ENCODE assay signal across 13 cellular contexts in the genomic region with DNA sequence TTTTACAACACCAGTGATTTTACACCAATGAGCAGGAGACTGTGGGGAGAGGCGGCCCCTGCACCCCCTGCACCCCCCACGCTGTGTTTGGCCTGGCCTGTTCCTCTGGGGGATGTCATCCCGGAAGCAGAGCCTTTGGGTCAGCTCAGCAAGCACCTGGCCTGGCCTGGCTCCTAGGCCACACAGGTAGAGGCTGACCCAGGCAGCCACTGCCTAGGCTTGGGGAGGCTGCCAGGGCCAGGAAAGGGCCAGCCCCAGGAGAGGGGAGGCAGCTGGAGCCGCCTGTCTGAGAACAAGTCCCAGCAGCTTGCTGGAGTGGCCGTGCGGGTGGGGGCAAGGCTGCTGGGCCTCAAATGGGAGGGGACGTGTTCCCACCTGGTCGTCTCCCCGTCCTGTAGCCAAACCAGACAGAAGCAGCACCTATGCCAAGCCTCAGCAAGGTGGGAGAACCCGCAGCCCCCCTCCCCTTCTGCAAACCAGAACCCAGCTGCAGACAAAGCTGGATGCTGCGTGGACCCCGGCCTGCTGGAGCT. TPM values are rescaled to one million over a fixed set of nuclear protein-coding genes. Genes with fewer than 3 reads are reported as not detected.
A peak's percentile ranks its signal among the peaks of the same experiment; 100 is the strongest.
DNase-seq lines count a peak whose midpoint lies in the region; ATAC-seq, FAIRE-seq and TF ChIP-seq lines count a peak whose summit lies in the region.
"Had no signal": no experiment of that assay in that cellular context is flagged by ENCODE, and none has a peak within 500 bp of the region (broad histone marks: within the 10 kb centered on the region; RNA-seq: fewer than 3 reads in every experiment).

No MANE protein-coding gene starts in this region.

- H3K27ac ChIP-seq in liver (ENCODE audit: low read depth in 1 of 2, low read length in 2 of 2) (peak overlapping the region; percentile 51 to 67), HepG2 (ENCODE audit: extremely low read length, insufficient read depth, low read length) (no peak overlapping the region)
- H3K27ac ChIP-seq: C4-2B, SJSA1 had no signal

- H3K4me1 Mint-ChIP-seq in chondrocyte (ENCODE audit: low read depth) = peaks cover 10% of the 10 kb centered on the region

- no peaks in the 10 kb centered on the region for H3K79me2 ChIP-seq in HepG2 (ENCODE audit: insufficient read depth, low read length)

- H3K36me3 Mint-ChIP-seq in chondrocyte (ENCODE audit: low read depth) = no peaks in the 10 kb centered on the region

- H3K4me3 ChIP-seq in liver (ENCODE audit: low read depth in 1 of 3, low read length in 3 of 3) = no peak overlapping the region
- no peak overlapping the region for H3K4me3 ChIP-seq in HepG2 (replicated peaks in 1 of 3; ENCODE audit: insufficient read depth in 1 of 3, low read depth in 2 of 3, low read length in 3 of 3)
- H3K4me3 ChIP-seq in mucosa of descending colon = no peak overlapping the region
- H3K4me3 ChIP-seq: SJSA1 had no signal

- 85% methylated on average over 12 of the region's 12 CpGs for WGBS in liver
- WGBS in HepG2 (ENCODE audit: low lambda C conversion rate) = 100% methylated on average over 3 of the region's 12 CpGs

- no peak for FAIRE-seq in HepG2 (lab: Jason Lieb, UNC)

- H3K4me3 Mint-ChIP-seq in chondrocyte (ENCODE audit: unreplicated experiment) = no peak overlapping the region

- no TSS peak for BruUV-seq in HepG2 (replicated peaks; lab: Mats Ljungman, UMichigan)

- no peak for TF ChIP-seq POLR2A in HepG2 (IDR thresholded peaks at IDR 0.05; ENCODE audit: insufficient read depth in 1 of 2, low read depth in 2 of 2, low read length in 2 of 2)

- TF ChIP-seq EP300 in HepG2 (IDR thresholded peaks at IDR 0.05; ENCODE audit: low read depth in 2 of 2, low read length in 2 of 2) (no peak), HepG2 (CRISPR knock-in tag; IDR thresholded peaks at IDR 0.05; ENCODE audit: borderline replicate concordance) (no peak)

- H3K36me3 ChIP-seq in liver (ENCODE audit: control insufficient read depth in 4 of 4, insufficient read depth in 3 of 4, low read depth in 1 of 4, low read length in 3 of 4) (peaks cover 8 to 35% (median 13%) of the 10 kb centered on the region in 4 donors), HepG2 (replicated peaks in 1 of 2; ENCODE audit: control insufficient read depth in 1 of 2, insufficient read depth in 2 of 2, low read length in 2 of 2) (peaks cover 0 to 11% of the 10 kb centered on the region in 2 experiments; a peak in 3 of 5 replicates), mucosa of descending colon (ENCODE audit: low read depth) (no peaks in the 10 kb centered on the region)

- no peak overlapping the region for H3K4me2 ChIP-seq in HepG2 (ENCODE audit: low read depth, low read length)

- ATAC-seq in HepG2 (no peak), mucosa of descending colon (no peak), GM18867 (IDR thresholded peaks at IDR 0.05; ENCODE audit: unreplicated experiment) (no peak), GM21737 (IDR thresholded peaks at IDR 0.05; ENCODE audit: unreplicated experiment) (no peak)

- in situ Hi-C loops in HepG2 (cut with HindIII; ENCODE audit: extremely low pct_ligation_motif_present, low pct_unique_long_range_greater_than_20kb) = no loop called here

- TF ChIP-seq CTCF in liver (IDR thresholded peaks at IDR 0.05; ENCODE audit: low read depth, low read length, missing input control) (no peak), HepG2 (CRISPR knock-in tag; IDR thresholded peaks at IDR 0.05) (no peak), chondrocyte (IDR thresholded peaks at IDR 0.05) (no peak), mucosa of descending colon (IDR thresholded peaks at IDR 0.05) (no peak)

- H3K27me3 Mint-ChIP-seq in chondrocyte (ENCODE audit: low read depth) = no peaks in the 10 kb centered on the region

- H4K20me1 ChIP-seq in HepG2 (ENCODE audit: insufficient read depth, low read length) = 0 out of 2 replicates have a peak, but pooled peaks cover 2% of the 10 kb centered on the region

- H3K9me3 ChIP-seq in liver (ENCODE audit: control insufficient read depth in 4 of 4, low read length in 3 of 4) = no peaks in the 10 kb centered on the region
- no peaks in the 10 kb centered on the region for H3K9me3 ChIP-seq in HepG2 (ENCODE audit: low read length)
- no peaks in the 10 kb centered on the region for H3K9me3 ChIP-seq in mucosa of descending colon
- H3K9me3 ChIP-seq: SJSA1 had no signal

- no peak overlapping the region for H2AFZ ChIP-seq in HepG2 (ENCODE audit: low read length)

- CTCF ChIA-PET in HepG2 (lab: Yijun Ruan, JAX; ENCODE audit: low intra/inter-chr PET ratio, low total read pairs) = no interaction called here

- intact Hi-C loops in HepG2 (cut with micrococcal nuclease; ENCODE audit: unreplicated experiment) (no loop called here), mucosa of descending colon (cut with DNase I, micrococcal nuclease) (no loop called here)

- H3K4me1 ChIP-seq in liver (ENCODE audit: control insufficient read depth in 4 of 4, insufficient read depth in 4 of 4, low read length in 3 of 4) = peaks cover 0 to 6% (median 0%) of the 10 kb centered on the region in 4 donors
- no peaks in the 10 kb centered on the region for H3K4me1 ChIP-seq in HepG2 (ENCODE audit: insufficient read depth, low read length)
- H3K4me1 ChIP-seq in mucosa of descending colon (ENCODE audit: low read depth) = peaks cover 2% of the 10 kb centered on the region
- H3K4me1 ChIP-seq: SJSA1 had no signal

- H3K9me3 Mint-ChIP-seq in chondrocyte (ENCODE audit: low read depth) = no peaks in the 10 kb centered on the region

- no peak overlapping the region for H3K27ac Mint-ChIP-seq in chondrocyte (ENCODE audit: unreplicated experiment)

- POLR2A ChIA-PET in HepG2 (lab: Yijun Ruan, JAX) = no interaction called here

- no peak for TF ChIP-seq RAD21 in liver (IDR thresholded peaks at IDR 0.05)
- no peak for TF ChIP-seq RAD21 in HepG2 (CRISPR knock-in tag; IDR thresholded peaks at IDR 0.05)

- H3K27me3 ChIP-seq in liver (ENCODE audit: control insufficient read depth in 4 of 4, insufficient read depth in 4 of 4, low read length in 3 of 4) (no peaks in the 10 kb centered on the region), HepG2 (ENCODE audit: control insufficient read depth in 1 of 2, insufficient read depth in 2 of 2, low read length in 2 of 2) (no peaks in the 10 kb centered on the region)
- H3K27me3 ChIP-seq: SJSA1 had no signal

- no peak for DNase-seq in HepG2 (ENCODE audit: low spot score)
- DNase-seq in chondrocyte (ENCODE audit: low spot score) = peak; percentile 76
- DNase-seq in mucosa of descending colon = peak in 2 of 3 donors; percentile 27 to 44
- no peak for DNase-seq in NCI-H146 (lab: John Stamatoyannopoulos, UW)
- DNase-seq in ureter (ENCODE audit: low spot score) = no peak
- DNase-seq: NCI-H1417, NCI-H748 treated with DMSO at 0.1 percent for 48 hours, retina had no signal

- H3K9ac ChIP-seq in liver (ENCODE audit: low read depth in 1 of 2, low read length in 2 of 2) = no peak overlapping the region
- no peak overlapping the region for H3K9ac ChIP-seq in HepG2 (ENCODE audit: insufficient read depth, low read depth, low read length)

RNA-seq across cellular contexts. Expression of a gene that starts 46.9 kb away (rescaled TPM):
- 1 to 10 TPM in 1 of 2 donors, under 1 TPM in 1; 0.37 to 2.4 TPM for total RNA-seq in liver
- 10 to 100 TPM in 1 of 2 donors, 1 to 10 TPM in 1; 2.7 to 21.2 TPM for polyA plus RNA-seq in liver
- not detected in 2 replicates for total RNA-seq in HepG2 (2016; rRNA removed; fragmentation: Illumina TruSeq; extraction: Trizol)
- not detected in 2 replicates for total RNA-seq in HepG2 (2016; cell fraction: cytosol; rRNA removed; fragmentation: Illumina TruSeq; extraction: Trizol; ENCODE audit: low read depth)
- total RNA-seq in HepG2 (2016; cell fraction: insoluble cytoplasmic fraction; rRNA removed; fragmentation: Illumina TruSeq; extraction: Trizol) = not detected in 2 replicates
- not detected in 2 replicates for total RNA-seq in HepG2 (2016; cell fraction: membrane; rRNA removed; fragmentation: Illumina TruSeq; extraction: Trizol)
- total RNA-seq in HepG2 (2016; cell fraction: nucleus; rRNA removed; fragmentation: Illumina TruSeq; extraction: Trizol) = not detected in 2 replicates
- polyA plus RNA-seq in HepG2 (2011; rRNA removed) = not detected in 2 replicates
- polyA plus RNA-seq in HepG2 (2011; cell fraction: cytosol; rRNA removed) = not detected in 2 replicates
- polyA plus RNA-seq in HepG2 (2011; cell fraction: nucleus; rRNA removed) = not detected in 2 replicates
- polyA plus RNA-seq in HepG2 (2012) = 1.5 and 1.6 TPM in 2 replicates
- not detected in 2 replicates for polyA plus RNA-seq in HepG2 (2016; cell fraction: cytosol; fragmentation: Illumina TruSeq; extraction: Trizol; ENCODE audit: low read depth)
- not detected in 2 replicates for polyA plus RNA-seq in HepG2 (2016; cell fraction: insoluble cytoplasmic fraction; fragmentation: Illumina TruSeq; extraction: Trizol; ENCODE audit: low read depth)
- polyA plus RNA-seq in HepG2 (2016; cell fraction: membrane; fragmentation: Illumina TruSeq; extraction: Trizol; ENCODE audit: low read depth) = not detected in 2 replicates
- not detected in 2 replicates for polyA plus RNA-seq in HepG2 (2016; cell fraction: nucleus; fragmentation: Illumina TruSeq; extraction: Trizol; ENCODE audit: insufficient read depth, low read depth)
- polyA minus RNA-seq in HepG2 (2011; rRNA and poly(A)+ RNA removed; ENCODE audit: low replicate concordance) = not detected in 2 replicates
- not detected in 2 replicates for polyA minus RNA-seq in HepG2 (2011; cell fraction: cytosol; rRNA and poly(A)+ RNA removed)
- polyA minus RNA-seq in HepG2 (2011; cell fraction: nucleus; rRNA and poly(A)+ RNA removed) = not detected in 2 replicates
- total RNA-seq in chondrocyte = not detected in 3 replicates
- not detected for total RNA-seq in mucosa of descending colon
- total RNA-seq in ureter = not detected
- total RNA-seq: SJSA1 had no signal

RNA-seq across cellular contexts. Expression of a gene that starts 55.1 kb away (rescaled TPM):
- total RNA-seq in liver (100 to 1,000 TPM in 1 of 2 donors, 10 to 100 TPM in 1; 53.7 to 291 TPM), HepG2 (2016; rRNA removed; fragmentation: Illumina TruSeq; extraction: Trizol) (32.5 and 34.9 TPM in 2 replicates), chondrocyte (0.74 to 1.2 TPM in 2 of 3 replicates, not detected in the other), mucosa of descending colon (1 to 10 TPM in 1 of 3 donors, under 1 TPM in 2; 0.23 to 2.1 (median 0.46) TPM), ureter (4.1 TPM)
- polyA plus RNA-seq in liver (10 to 100 TPM; 57.1 to 69.7 TPM), HepG2 (2011; rRNA removed) (11.6 and 15.6 TPM in 2 replicates)
- total RNA-seq in HepG2 (2016; cell fraction: cytosol; rRNA removed; fragmentation: Illumina TruSeq; extraction: Trizol; ENCODE audit: low read depth) = 5.5 and 6.4 TPM in 2 replicates
- 25.6 and 34.1 TPM in 2 replicates for total RNA-seq in HepG2 (2016; cell fraction: insoluble cytoplasmic fraction; rRNA removed; fragmentation: Illumina TruSeq; extraction: Trizol)
- total RNA-seq in HepG2 (2016; cell fraction: membrane; rRNA removed; fragmentation: Illumina TruSeq; extraction: Trizol) = 13.0 TPM in 2 replicates
- 26.8 and 31.9 TPM in 2 replicates for total RNA-seq in HepG2 (2016; cell fraction: nucleus; rRNA removed; fragmentation: Illumina TruSeq; extraction: Trizol)
- polyA plus RNA-seq in HepG2 (2011; cell fraction: cytosol; rRNA removed) = 6.1 and 10.1 TPM in 2 replicates
- 107 and 130 TPM in 2 replicates for polyA plus RNA-seq in HepG2 (2011; cell fraction: nucleus; rRNA removed)
- 20.2 and 23.9 TPM in 2 replicates for polyA plus RNA-seq in HepG2 (2012)
- 4.0 and 4.1 TPM in 2 replicates for polyA plus RNA-seq in HepG2 (2016; cell fraction: cytosol; fragmentation: Illumina TruSeq; extraction: Trizol; ENCODE audit: low read depth)
- polyA plus RNA-seq in HepG2 (2016; cell fraction: insoluble cytoplasmic fraction; fragmentation: Illumina TruSeq; extraction: Trizol; ENCODE audit: low read depth) = 23.4 and 31.6 TPM in 2 replicates
- 7.8 and 8.3 TPM in 2 replicates for polyA plus RNA-seq in HepG2 (2016; cell fraction: membrane; fragmentation: Illumina TruSeq; extraction: Trizol; ENCODE audit: low read depth)
- 46.0 and 50.9 TPM in 2 replicates for polyA plus RNA-seq in HepG2 (2016; cell fraction: nucleus; fragmentation: Illumina TruSeq; extraction: Trizol; ENCODE audit: insufficient read depth, low read depth)
- polyA minus RNA-seq in HepG2 (2011; rRNA and poly(A)+ RNA removed; ENCODE audit: low replicate concordance) = 55.5 TPM in 1 of 2 replicates, not detected in the other
- polyA minus RNA-seq in HepG2 (2011; cell fraction: cytosol; rRNA and poly(A)+ RNA removed) = 17.1 and 19.0 TPM in 2 replicates
- 35.9 and 37.7 TPM in 2 replicates for polyA minus RNA-seq in HepG2 (2011; cell fraction: nucleus; rRNA and poly(A)+ RNA removed)

Comparison
In these comparisons a context has a peak if more than half of its experiments do, and no peak if none do; other contexts are left out.
1. DNase-seq: peak in chondrocyte (single experiment) and mucosa of descending colon (2 of 3); none in HepG2 (single experiment), NCI-H146 (single experiment) and ureter (single experiment).